Comparison of ENCODE assay signal across 7 cellular contexts in genomic region chr1:11166744-11167143, GRCh38. TPM values are rescaled to one million over a fixed set of nuclear protein-coding genes. Genes with fewer than 3 reads are reported as not detected.
"Had no signal": no experiment of that assay in that cellular context is flagged by ENCODE, and none has a peak within 500 bp of the region (broad histone marks: within the 10 kb centered on the region; RNA-seq: fewer than 3 reads in every experiment).

No MANE protein-coding gene starts in this region.

RNA-seq across cellular contexts. Expression of gene ANGPTL7, which starts 22.4 kb away (rescaled TPM):
- total RNA-seq: GM23248, GM23338, H1, H4, H7, H9, HFFc6 had no signal
- polyA plus RNA-seq: GM23248, H1 had no signal
